ENCODE assay signal across 16 cellular contexts in genomic region chr1:13763991-13764390, GRCh38.
DNase-seq lines count a peak whose midpoint lies in the region; ATAC-seq and TF ChIP-seq lines count a peak whose summit lies in the region.
"Had no signal": no experiment of that assay in that cellular context is flagged by ENCODE, and none has a peak within 500 bp of the region (broad histone marks: within the 10 kb centered on the region; RNA-seq: fewer than 3 reads in every experiment).

No MANE protein-coding gene starts in this region.

- no peaks in the 10 kb centered on the region for H3K9me3 Mint-ChIP-seq in CD4-positive, CD25-positive, alpha-beta regulatory T cell
- no peaks in the 10 kb centered on the region for H3K9me3 Mint-ChIP-seq in activated CD8-positive, alpha-beta T cell treated with anti-CD3 and anti-CD28 coated beads, Interleukin-2, amount 10 ng/mL, durations not matched to agents 7 days and 5 days (ENCODE audit: insufficient read depth)
- peaks cover 0 to 1% (median 0%) of the 10 kb centered on the region in 7 donors for H3K9me3 Mint-ChIP-seq in naive B cell

- POLR2A ChIA-PET in HCT116 (lab: Charles Lee): no interaction called here
- POLR2A ChIA-PET in activated CD8-positive, alpha-beta T cell treated with anti-CD3 and anti-CD28 coated beads, Interleukin-2, amount 10 ng/mL, durations not matched to agents 7 days and 5 days (lab: Charles Lee): no interaction called here

- peaks cover 43 to 95% (median 73%) of the 10 kb centered on the region in 4 donors for H3K4me1 Mint-ChIP-seq in CD4-positive, CD25-positive, alpha-beta regulatory T cell
- H3K4me1 Mint-ChIP-seq in activated CD8-positive, alpha-beta T cell treated with anti-CD3 and anti-CD28 coated beads, Interleukin-2, amount 10 ng/mL, durations not matched to agents 7 days and 5 days (ENCODE audit: low read depth): peaks cover 48% of the 10 kb centered on the region
- H3K4me1 Mint-ChIP-seq in naive B cell: peaks cover 54 to 96% (median 80%) of the 10 kb centered on the region in 3 donors

- H3K36me3 Mint-ChIP-seq in CD4-positive, CD25-positive, alpha-beta regulatory T cell: peaks cover 20% of the 10 kb centered on the region
- peaks cover 23% of the 10 kb centered on the region for H3K36me3 Mint-ChIP-seq in activated CD8-positive, alpha-beta T cell treated with anti-CD3 and anti-CD28 coated beads, Interleukin-2, amount 10 ng/mL, durations not matched to agents 7 days and 5 days (ENCODE audit: low read depth)
- H3K36me3 Mint-ChIP-seq in naive B cell: peaks cover 4 to 15% of the 10 kb centered on the region in 2 donors

- peaks cover 76% of the 10 kb centered on the region for H3K4me1 ChIP-seq in CD4-positive, CD25-positive, alpha-beta regulatory T cell (ENCODE audit: control insufficient read depth, insufficient read depth, low read length, poor library complexity, severe bottlenecking)
- H3K4me1 ChIP-seq in HCT116 (ENCODE audit: control insufficient read depth in 1 of 2, insufficient read depth in 2 of 2, low read length in 2 of 2): peaks cover 49 to 55% of the 10 kb centered on the region in 2 experiments

- H4K20me1 ChIP-seq in HCT116 (ENCODE audit: insufficient read depth): peaks cover 21% of the 10 kb centered on the region; the same call in 1 of the 2 replicates

- H3K4me3 ChIP-seq in CD4-positive, CD25-positive, alpha-beta regulatory T cell (ENCODE audit: low read depth, low read length): peak overlapping the region; percentile 38
- no peak overlapping the region for H3K4me3 ChIP-seq in HCT116 (replicated peaks in 1 of 2; ENCODE audit: low read depth in 1 of 2, low read length in 2 of 2)

- peaks cover 21% of the 10 kb centered on the region for H3K36me3 ChIP-seq in CD4-positive, CD25-positive, alpha-beta regulatory T cell (ENCODE audit: control insufficient read depth, insufficient read depth, low read length)
- H3K36me3 ChIP-seq in HCT116 (ENCODE audit: control insufficient read depth in 1 of 2, insufficient read depth in 2 of 2, low read length in 2 of 2): no peaks in the 10 kb centered on the region
- H3K36me3 ChIP-seq: brain microvascular endothelial cell had no signal

- no peaks in the 10 kb centered on the region for H3K9me3 ChIP-seq in CD4-positive, CD25-positive, alpha-beta regulatory T cell (ENCODE audit: control insufficient read depth in 2 of 2, low read length in 2 of 2)
- H3K9me3 ChIP-seq in HCT116 (ENCODE audit: control insufficient read depth in 1 of 2, insufficient read depth in 1 of 2, low read depth in 1 of 2, low read length in 2 of 2): no peaks in the 10 kb centered on the region

- TF ChIP-seq CTCF in HCT116 (IDR thresholded peaks at IDR 0.05 in 2 of 3, conservative IDR thresholded peaks at IDR 0.05 in 1 of 3; ENCODE audit: borderline replicate concordance in 1 of 3, insufficient read depth in 1 of 3, low read depth in 2 of 3, low read length in 2 of 3): no peak

- no peak for TF ChIP-seq RAD21 in HCT116 (IDR thresholded peaks at IDR 0.05; ENCODE audit: low read depth)

- H3K79me2 ChIP-seq in HCT116 (ENCODE audit: insufficient read depth, low read length): peaks cover 98% of the 10 kb centered on the region

- H3K27me3 Mint-ChIP-seq in CD4-positive, CD25-positive, alpha-beta regulatory T cell: no peaks in the 10 kb centered on the region
- no peaks in the 10 kb centered on the region for H3K27me3 Mint-ChIP-seq in activated CD8-positive, alpha-beta T cell treated with anti-CD3 and anti-CD28 coated beads, Interleukin-2, amount 10 ng/mL, durations not matched to agents 7 days and 5 days (ENCODE audit: low read depth)
- no peaks in the 10 kb centered on the region for H3K27me3 Mint-ChIP-seq in naive B cell

- no peak overlapping the region for H3K9ac ChIP-seq in HCT116 (ENCODE audit: low read length)

- TF ChIP-seq POLR2A in HCT116 (IDR thresholded peaks at IDR 0.05; ENCODE audit: borderline replicate concordance, extremely low read depth, insufficient read depth, insufficient read length) (no peak), GM18505 (IDR thresholded peaks at IDR 0.05; ENCODE audit: borderline replicate concordance, extremely low read depth, insufficient read depth, insufficient read length) (no peak)

- intact Hi-C loops in HCT116 (cut with micrococcal nuclease): no loop called here

- DNase-seq in CD4-positive, CD25-positive, alpha-beta regulatory T cell: no peak
- no peak for DNase-seq in HCT116 (ENCODE audit: low read depth, low spot score)
- DNase-seq in activated CD8-positive, alpha-beta T cell treated with anti-CD3 and anti-CD28 coated beads, Interleukin-2, amount 10 ng/mL, durations not matched to agents 7 days and 5 days: no peak
- DNase-seq in naive B cell: peak; percentile 23
- no peak for DNase-seq in UCSD-AML1 (lab: John Stamatoyannopoulos, UW; ENCODE audit: unreplicated experiment)
- no peak for DNase-seq in ACHN
- DNase-seq: activated CD4-positive, alpha-beta T cell treated with anti-CD3 and anti-CD28 coated beads for 1 hour; activated naive CD4-positive, alpha-beta T cell treated with anti-CD3 and anti-CD28 coated beads, Interleukin-2, amount 50 U/mL, for 16 hours; AML-193; dermis blood vessel endothelial cell; NCI-H1436; stimulated activated CD4-positive, alpha-beta T cell treated with anti-CD3 and anti-CD28 coated beads, Interleukin-4, amount 100 ng/mL, for 4 hours; T1000 had no signal

- in situ Hi-C loops in ACHN (cut with HindIII; ENCODE audit: low pct_ligation_motif_present, low pct_unique_long_range_greater_than_20kb, low sequenced_read_pairs): no loop called here

- peak overlapping the region; percentile 12 to 55 (median 36) for H3K4me3 Mint-ChIP-seq in CD4-positive, CD25-positive, alpha-beta regulatory T cell
- no peak overlapping the region for H3K4me3 Mint-ChIP-seq in activated CD8-positive, alpha-beta T cell treated with anti-CD3 and anti-CD28 coated beads, Interleukin-2, amount 10 ng/mL, durations not matched to agents 7 days and 5 days
- H3K4me3 Mint-ChIP-seq in naive B cell: peak overlapping the region in 5 of 8 donors; percentile 18 to 45 (median 32)

- RAD21 ChIA-PET in HCT116 (lab: Charles Lee; ENCODE audit: low non-redundant PET in 1 of 2, low total read pairs in 2 of 2, uncharacterized antibody in 2 of 2, unreplicated experiment in 2 of 2): no interaction called here

- no peaks in the 10 kb centered on the region for H3K9me2 ChIP-seq in HCT116 (ENCODE audit: insufficient read depth)

- CTCF ChIA-PET in HCT116 (lab: Charles Lee): no interaction called here
- CTCF ChIA-PET in activated CD8-positive, alpha-beta T cell treated with anti-CD3 and anti-CD28 coated beads, Interleukin-2, amount 10 ng/mL, durations not matched to agents 7 days and 5 days (lab: Charles Lee): interaction anchor here (1.0 to 1.1 kb wide), 2 partner anchors 8 to 93 kb away, joined by 3 to 4 read pairs; no protein-coding TSS in a partner anchor

- 0 out of 2 replicates have a peak overlapping the region, but pooled peaks have one; percentile 1 for H3K4me2 ChIP-seq in HCT116 (ENCODE audit: low read length)

- no TSS peak for BruUV-seq in HCT116 (replicated peaks; lab: Mats Ljungman, UMichigan)

- ATAC-seq in CD4-positive, CD25-positive, alpha-beta regulatory T cell (ENCODE audit: low read depth in 2 of 2): no peak
- ATAC-seq in HCT116: no peak
- peak; percentile 46 for ATAC-seq in activated CD8-positive, alpha-beta T cell treated with anti-CD3 and anti-CD28 coated beads, Interleukin-2, amount 10 ng/mL, durations not matched to agents 7 days and 5 days
- ATAC-seq in naive B cell (ENCODE audit: low read depth in 2 of 2): peak; percentile 64 to 70
- ATAC-seq in GM18505 (IDR thresholded peaks at IDR 0.05; ENCODE audit: unreplicated experiment): no peak
- ATAC-seq in GM19324 (IDR thresholded peaks at IDR 0.05; ENCODE audit: low FRiP score, unreplicated experiment): no peak

- H3K27me3 ChIP-seq in CD4-positive, CD25-positive, alpha-beta regulatory T cell (ENCODE audit: control insufficient read depth, insufficient read depth, low read length): no peaks in the 10 kb centered on the region
- H3K27me3 ChIP-seq in HCT116 (ENCODE audit: insufficient read depth, low read length): no peaks in the 10 kb centered on the region
- H3K27me3 ChIP-seq: brain microvascular endothelial cell had no signal

- no peak overlapping the region for H3K27ac ChIP-seq in CD4-positive, CD25-positive, alpha-beta regulatory T cell (ENCODE audit: insufficient read depth, low read length, poor library complexity, severe bottlenecking)
- H3K27ac ChIP-seq in HCT116 (ENCODE audit: low read depth, low read length): no peak overlapping the region
- H3K27ac ChIP-seq: brain microvascular endothelial cell had no signal

- H2AFZ ChIP-seq in HCT116 (ENCODE audit: low read depth, low read length, poor library complexity, severe bottlenecking): no peak overlapping the region

- H3K27ac Mint-ChIP-seq in CD4-positive, CD25-positive, alpha-beta regulatory T cell: peak overlapping the region in 2 of 3 donors; percentile 19 to 25
- no peak overlapping the region for H3K27ac Mint-ChIP-seq in activated CD8-positive, alpha-beta T cell treated with anti-CD3 and anti-CD28 coated beads, Interleukin-2, amount 10 ng/mL, durations not matched to agents 7 days and 5 days
- H3K27ac Mint-ChIP-seq in naive B cell: peak overlapping the region; percentile 60 to 88 (median 76)

TF ChIP-seq in HCT116, 20 proteins besides CTCF, POLR2A, EP300 and RAD21:
- TF ChIP-seq CBX3 (IDR thresholded peaks at IDR 0.05; ENCODE audit: low read depth) (no peak), SIN3A (IDR thresholded peaks at IDR 0.05; ENCODE audit: low read depth) (no peak), EZH2 (IDR thresholded peaks at IDR 0.05) (no peak), EGR1 (IDR thresholded peaks at IDR 0.05; ENCODE audit: low read depth) (no peak)

Comparison
In these comparisons a context has a peak if more than half of its experiments do, and no peak if none do; other contexts are left out.
1. ATAC-seq: peak in activated CD8-positive, alpha-beta T cell treated with anti-CD3 and anti-CD28 coated beads, Interleukin-2, amount 10 ng/mL, durations not matched to agents 7 days and 5 days (single experiment) and naive B cell (2 of 2); none in CD4-positive, CD25-positive, alpha-beta regulatory T cell (0 of 2), HCT116 (single experiment), GM18505 (single experiment) and GM19324 (single experiment).